Comparison of ENCODE assay signal across 8 cellular contexts in the genomic region with DNA sequence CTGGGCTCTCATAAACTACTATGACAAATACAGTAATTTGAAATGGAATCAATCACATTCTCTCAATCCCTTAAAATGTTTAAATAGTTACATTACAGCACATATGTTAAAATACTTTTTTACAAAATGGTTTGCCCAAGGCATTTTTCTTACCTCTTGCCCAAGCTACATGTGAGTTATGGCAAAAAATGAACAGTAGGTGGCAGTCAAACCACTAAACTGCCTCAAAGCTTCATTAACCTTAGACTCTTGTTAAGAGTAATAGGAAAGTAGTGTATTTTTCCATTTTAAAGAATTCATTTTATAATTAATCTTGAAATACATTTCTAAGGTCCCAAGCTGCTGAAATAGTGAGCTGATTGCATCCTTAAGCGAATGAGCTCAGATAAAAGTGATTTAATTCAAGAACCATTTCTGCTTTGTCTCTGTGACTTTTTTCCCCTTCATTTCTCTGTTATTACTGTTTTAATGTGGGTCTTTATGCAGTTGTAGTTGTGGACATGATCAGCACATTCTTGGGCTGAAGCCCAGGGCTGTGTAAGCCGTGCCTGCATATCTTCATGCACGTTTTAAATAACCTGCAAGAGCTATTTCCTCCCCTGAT.
DNase-seq lines count a peak whose midpoint lies in the region; ATAC-seq and TF ChIP-seq lines count a peak whose summit lies in the region.

No MANE protein-coding gene starts in this region.

- DNase-seq in Ammon's horn (ENCODE audit: low spot score) (peak; percentile 79), GM12865 (ENCODE audit: low read depth) (peak; percentile 66), NCI-H82 treated with DMSO at 0.1 percent for 48 hours (lab: John Stamatoyannopoulos, UW; ENCODE audit: unreplicated experiment) (peak; percentile 54), left lobe of liver (ENCODE audit: low spot score) (no peak), type B pancreatic cell (ENCODE audit: extremely low spot score, unreplicated experiment) (no peak)
- peak; percentile 24 for DNase-seq in central memory CD4-positive, alpha-beta T cell

- no peaks in the 10 kb centered on the region for H3K36me3 Mint-ChIP-seq in type B pancreatic cell

- TF ChIP-seq CTCF in GM12865 (IDR thresholded peaks at IDR 0.05; ENCODE audit: insufficient read depth, low read depth, low read length, missing control alignments) (peak; percentile 51), type B pancreatic cell (conservative IDR thresholded peaks at IDR 0.05) (peak; percentile 92)

- H3K4me3 Mint-ChIP-seq in type B pancreatic cell, result no peak overlapping the region

- no peaks in the 10 kb centered on the region for H3K9me3 Mint-ChIP-seq in type B pancreatic cell

- ATAC-seq in HG03354 (IDR thresholded peaks at IDR 0.05; ENCODE audit: poor library complexity, severe bottlenecking, unreplicated experiment) (peak; percentile 76), left lobe of liver (peak; percentile 85), GM21825 (IDR thresholded peaks at IDR 0.05; ENCODE audit: unreplicated experiment) (no peak)

- H3K4me3 ChIP-seq in GM12865 (ENCODE audit: low read depth, low read length), result no peak overlapping the region

- H3K4me1 Mint-ChIP-seq in type B pancreatic cell (ENCODE audit: unreplicated experiment), result no peaks in the 10 kb centered on the region

- peaks cover 42% of the 10 kb centered on the region for H3K27me3 Mint-ChIP-seq in type B pancreatic cell

- H3K27ac Mint-ChIP-seq in type B pancreatic cell, result no peak overlapping the region

Comparison
In these comparisons a context has a peak if more than half of its experiments do, and no peak if none do; other contexts are left out.
1. DNase-seq: peak in Ammon's horn (single experiment), GM12865 (single experiment), NCI-H82 treated with DMSO at 0.1 percent for 48 hours (single experiment) and central memory CD4-positive, alpha-beta T cell (single experiment); none in left lobe of liver (single experiment) and type B pancreatic cell (single experiment).